29 cellular contexts compared by ENCODE assay signal in genomic region chr4:18556402-18556801, GRCh38.
"Had no signal": no experiment of that assay in that cellular context is flagged by ENCODE, and none has a peak within 500 bp of the region (broad histone marks: within the 10 kb centered on the region; RNA-seq: fewer than 3 reads in every experiment).

No MANE protein-coding gene starts in this region.

- H3K27ac ChIP-seq: ovary, parathyroid adenoma, psoas muscle, right lobe of liver, sigmoid colon, stomach, thoracic aorta, thyroid gland, tibial nerve, upper lobe of left lung, vagina had no signal

- H3K27me3 ChIP-seq: ovary, sigmoid colon, stomach, thyroid gland, tibial nerve, upper lobe of left lung, vagina had no signal

- DNase-seq: naive thymus-derived CD8-positive, alpha-beta T cell; nephron progenitor cell; occipital lobe; ovary; posterior cingulate gyrus; psoas muscle; right cardiac atrium; right lobe of liver; sigmoid colon; small intestine; stimulated activated CD4-positive, alpha-beta T cell treated with anti-CD3 and anti-CD28 coated beads, Interleukin-15, amount 100 ng/mL, for 24 hours; stimulated activated CD4-positive, alpha-beta T cell treated with anti-CD3 and anti-CD28 coated beads, Interleukin-2, amount 100 ng/mL, for 24 hours; stimulated activated CD4-positive, alpha-beta T cell treated with anti-CD3 and anti-CD28 coated beads, Interleukin-2, amount 100 ng/mL, for 48 hours; stimulated activated CD4-positive, alpha-beta T cell treated with anti-CD3 and anti-CD28 coated beads, Interleukin-4, amount 100 ng/mL, for 24 hours; stimulated activated naive B cell treated with anti-CD40 and anti-IgM and Interleukin-4, amounts not matched to agents 10 μg/mL and 1 μg/mL and 100 μg/mL, for 72 hours; stimulated activated naive CD4-positive, alpha-beta T cell treated with Interleukin-2 at 50 U/mL for 16 hours; stomach; thyroid gland; trophoblast cell; upper lobe of left lung had no signal

- H3K4me1 ChIP-seq: parathyroid adenoma, psoas muscle, right lobe of liver, sigmoid colon, stomach, thyroid gland, tibial nerve, upper lobe of left lung, vagina had no signal

- H3K79me2 ChIP-seq: parathyroid adenoma had no signal

- H3K36me3 ChIP-seq: ovary, right lobe of liver, sigmoid colon, stomach, thoracic aorta, thyroid gland, tibial nerve, upper lobe of left lung, vagina had no signal

- H3K4me1 Mint-ChIP-seq: naive thymus-derived CD8-positive, alpha-beta T cell; nephron progenitor cell; stimulated activated effector memory CD8-positive, alpha-beta T cell treated with anti-CD3 and anti-CD28 coated beads, Interleukin-12 subunit alpha, Interleukin-12 subunit beta, amount 100 ng/mL, for 72 hours; stimulated activated naive B cell treated with anti-CD40 and anti-IgM and Interleukin-4, amounts not matched to agents 10 μg/mL and 1 μg/mL and 100 μg/mL, for 72 hours had no signal

- H3K9me3 ChIP-seq: ovary, psoas muscle, right lobe of liver, sigmoid colon, stomach, thoracic aorta, thyroid gland, upper lobe of left lung, vagina had no signal

- H3K4me3 Mint-ChIP-seq: naive thymus-derived CD8-positive, alpha-beta T cell; natural killer cell treated with Interleukin-12 subunit alpha and Interleukin-12 subunit beta and Interleukin-15 and Interleukin-18, amount 100 ng/mL, for 72 hours; nephron progenitor cell; neural crest cell; stimulated activated effector memory CD8-positive, alpha-beta T cell treated with anti-CD3 and anti-CD28 coated beads, Interleukin-12 subunit alpha, Interleukin-12 subunit beta, amount 100 ng/mL, for 72 hours; stimulated activated naive B cell treated with anti-CD40 and anti-IgM and Interleukin-4, amounts not matched to agents 10 μg/mL and 1 μg/mL and 100 μg/mL, for 72 hours; stimulated activated naive CD8-positive, alpha-beta T cell treated with anti-CD3 and anti-CD28 coated beads, Interleukin-15, Interleukin-2, amounts not matched to agents 100 ng/mL and 50 ng/mL, for 24 hours had no signal

- H2AFZ ChIP-seq: parathyroid adenoma had no signal

- ATAC-seq: naive thymus-derived CD8-positive, alpha-beta T cell; natural killer cell treated with Interleukin-12 subunit alpha and Interleukin-12 subunit beta and Interleukin-15 and Interleukin-18, amount 100 ng/mL, for 72 hours; psoas muscle; right cardiac atrium; right lobe of liver; stimulated activated effector memory CD8-positive, alpha-beta T cell treated with anti-CD3 and anti-CD28 coated beads, Interleukin-12 subunit alpha, Interleukin-12 subunit beta, amount 100 ng/mL, for 72 hours; stimulated activated naive B cell treated with anti-CD40 and anti-IgM and Interleukin-4, amounts not matched to agents 10 μg/mL and 1 μg/mL and 100 μg/mL, for 72 hours had no signal

- H3K27ac Mint-ChIP-seq: naive thymus-derived CD8-positive, alpha-beta T cell; natural killer cell treated with Interleukin-12 subunit alpha and Interleukin-12 subunit beta and Interleukin-15 and Interleukin-18, amount 100 ng/mL, for 72 hours; nephron progenitor cell; progenitor cell of endocrine pancreas; stimulated activated effector memory CD8-positive, alpha-beta T cell treated with anti-CD3 and anti-CD28 coated beads, Interleukin-12 subunit alpha, Interleukin-12 subunit beta, amount 100 ng/mL, for 72 hours; stimulated activated naive B cell treated with anti-CD40 and anti-IgM and Interleukin-4, amounts not matched to agents 10 μg/mL and 1 μg/mL and 100 μg/mL, for 72 hours; stimulated activated naive CD8-positive, alpha-beta T cell treated with anti-CD3 and anti-CD28 coated beads, Interleukin-15, Interleukin-2, amounts not matched to agents 100 ng/mL and 50 ng/mL, for 24 hours had no signal

- H3K36me3 Mint-ChIP-seq: naive thymus-derived CD8-positive, alpha-beta T cell; natural killer cell treated with Interleukin-12 subunit alpha and Interleukin-12 subunit beta and Interleukin-15 and Interleukin-18, amount 100 ng/mL, for 72 hours; stimulated activated effector memory CD8-positive, alpha-beta T cell treated with anti-CD3 and anti-CD28 coated beads, Interleukin-12 subunit alpha, Interleukin-12 subunit beta, amount 100 ng/mL, for 72 hours; stimulated activated naive B cell treated with anti-CD40 and anti-IgM and Interleukin-4, amounts not matched to agents 10 μg/mL and 1 μg/mL and 100 μg/mL, for 72 hours had no signal

- H3K4me3 ChIP-seq: ovary, psoas muscle, right lobe of liver, sigmoid colon, stomach, thoracic aorta, thyroid gland, tibial nerve, upper lobe of left lung, vagina had no signal

- H3K27me3 Mint-ChIP-seq: progenitor cell of endocrine pancreas had no signal

- H3K9ac ChIP-seq: parathyroid adenoma had no signal
